7 cellular contexts compared by ENCODE assay signal in the genomic region with DNA sequence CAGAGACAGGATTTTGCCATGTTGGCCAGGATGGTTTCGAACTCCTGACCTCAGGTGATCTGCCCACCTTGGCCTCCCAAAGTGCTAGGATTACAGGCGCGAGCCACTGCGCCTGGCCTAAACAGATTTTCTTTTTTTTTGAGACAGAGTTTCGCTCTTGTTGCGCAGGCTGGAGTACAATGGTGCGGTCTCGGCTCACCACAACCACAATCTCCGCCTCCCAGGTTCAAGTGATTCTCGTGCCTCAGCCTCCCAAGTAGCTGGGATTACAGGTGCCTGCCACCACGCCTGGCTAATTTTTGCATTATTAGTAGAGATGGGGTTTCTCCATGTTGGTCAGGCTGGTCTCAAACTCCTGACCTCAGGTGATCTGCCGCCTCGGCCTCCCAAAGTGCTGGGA. TPM values are rescaled to one million over a fixed set of nuclear protein-coding genes. Genes with fewer than 3 reads are reported as not detected.
DNase-seq lines count a peak whose midpoint lies in the region; ATAC-seq, FAIRE-seq and TF ChIP-seq lines count a peak whose summit lies in the region.
"Not testable (repeated sequence)": the region's sequence is repeated elsewhere in the genome, so short reads cannot be mapped to it uniquely, and the experiment has no call there.

No MANE protein-coding gene starts in this region.

- H3K36me3 Mint-ChIP-seq in activated CD4-positive, alpha-beta memory T cell treated with anti-CD3 and anti-CD28 coated beads for 36 hours; activated T-helper 17 cell treated with anti-CD3 and anti-CD28 coated beads, Interleukin-2, amount 50 U/mL, for 72 hours (ENCODE audit: low read depth): not testable (repeated sequence)

- not testable (repeated sequence) for TF ChIP-seq EP300 in GM12878 (IDR thresholded peaks at IDR 0.05; ENCODE audit: borderline replicate concordance in 1 of 2, control insufficient read depth in 1 of 2, low read depth in 2 of 2, low read length in 2 of 2)

- SMC1A ChIA-PET in GM12878 (lab: Charles Lee; ENCODE audit: uncharacterized antibody, unreplicated experiment): interaction anchor here (1.0 to 2.7 kb wide), 7 partner anchors 12 to 59 kb away, joined by 3 to 20 read pairs (median 5); no protein-coding TSS in a partner anchor

- peak overlapping the region; percentile 41; the same call in 1 of the 2 replicates for H3K27ac ChIP-seq in KMS-11
- peak overlapping the region; percentile 64 for H3K27ac ChIP-seq in GM12878 (ENCODE audit: control insufficient read depth, insufficient read depth)

- not testable (repeated sequence) for H3K9ac ChIP-seq in KMS-11; GM12878 (ENCODE audit: control insufficient read depth, insufficient read depth, low read length)

- DNase-seq in activated CD4-positive, alpha-beta memory T cell treated with anti-CD3 and anti-CD28 coated beads for 36 hours: peak; percentile 44
- not testable (repeated sequence) for DNase-seq in GM12878 (ENCODE audit: low read depth, low spot score)
- DNase-seq in stimulated activated naive CD4-positive, alpha-beta T cell treated with Interleukin-2 at 50 U/mL for 16 hours (lab: John Stamatoyannopoulos, UW): peak; percentile 3

- RAD21 ChIA-PET in GM12878 (lab: Charles Lee; ENCODE audit: unreplicated experiment): interaction anchor here (0.8 to 1.7 kb wide), 10 partner anchors 21 to 211 kb away, joined by 3 to 17 read pairs (median 4); no protein-coding TSS in a partner anchor

- not testable (repeated sequence) for TF ChIP-seq CTCF in KMS-11 (conservative IDR thresholded peaks at IDR 0.05; ENCODE audit: low read depth, low read length); GM12878 (IDR thresholded peaks at IDR 0.05 in 2 of 3, conservative IDR thresholded peaks at IDR 0.05 in 1 of 3; ENCODE audit: control insufficient read depth in 2 of 3, extremely low read depth in 1 of 3, insufficient read depth in 1 of 3, low read depth in 3 of 3, low read length in 3 of 3)

- not testable (repeated sequence) for TF ChIP-seq RAD21 in GM12878 (IDR thresholded peaks at IDR 0.05; ENCODE audit: insufficient read depth, low read depth, low read length)

- POLR2A ChIA-PET in activated CD4-positive, alpha-beta memory T cell treated with anti-CD3 and anti-CD28 coated beads for 36 hours (lab: Charles Lee): interaction anchor here (1.4 kb wide), 1 partner anchor 30 kb away, joined by 3 read pairs; no protein-coding TSS in a partner anchor
- POLR2A ChIA-PET in GM12878 (lab: Charles Lee): interaction anchor here (1.0 to 1.9 kb wide), 4 partner anchors 21 to 60 kb away, joined by 3 to 5 read pairs (median 4); no protein-coding TSS in a partner anchor

- in situ Hi-C loops in GM12878 (cut with MboI): not testable (repeated sequence)

- ATAC-seq in GM18498 (IDR thresholded peaks at IDR 0.05; ENCODE audit: unreplicated experiment) (peak; percentile 9), HG02610 (IDR thresholded peaks at IDR 0.05; ENCODE audit: unreplicated experiment) (peak; percentile 2), GM12878 (peak; percentile 76)
- ATAC-seq in activated T-helper 17 cell treated with anti-CD3 and anti-CD28 coated beads, Interleukin-2, amount 50 U/mL, for 72 hours (replicated peaks): peak; percentile 42

- not testable (repeated sequence) for H3K9me3 Mint-ChIP-seq in activated CD4-positive, alpha-beta memory T cell treated with anti-CD3 and anti-CD28 coated beads for 36 hours; activated T-helper 17 cell treated with anti-CD3 and anti-CD28 coated beads, Interleukin-2, amount 50 U/mL, for 72 hours

- intact Hi-C loops in activated CD4-positive, alpha-beta memory T cell treated with anti-CD3 and anti-CD28 coated beads for 36 hours (cut with micrococcal nuclease): loop anchor here (1.0 to 5.0 kb wide), 8 partner anchors 24 to 406 kb away; partner anchors contain the start of genes C4orf46 and FNIP2
- intact Hi-C loops in GM12878 (cut with micrococcal nuclease; ENCODE audit: unreplicated experiment): loop anchor here (1.0 kb wide), 2 partner anchors 26 to 59 kb away; no protein-coding TSS in a partner anchor

- TF ChIP-seq POLR2A in GM12878 (IDR thresholded peaks at IDR 0.05; ENCODE audit: low read depth, low read length): not testable (repeated sequence)

- not testable (repeated sequence) for H3K79me2 ChIP-seq in KMS-11 (ENCODE audit: insufficient read depth, low read depth); GM12878 (ENCODE audit: control insufficient read depth, insufficient read depth, low read length)

- H3K4me3 Mint-ChIP-seq in activated CD4-positive, alpha-beta memory T cell treated with anti-CD3 and anti-CD28 coated beads for 36 hours: not testable (repeated sequence)
- peak overlapping the region; percentile 9 for H3K4me3 Mint-ChIP-seq in activated T-helper 17 cell treated with anti-CD3 and anti-CD28 coated beads, Interleukin-2, amount 50 U/mL, for 72 hours

- H3K4me1 Mint-ChIP-seq in activated CD4-positive, alpha-beta memory T cell treated with anti-CD3 and anti-CD28 coated beads for 36 hours (ENCODE audit: low read depth): peaks cover 22% of the 10 kb centered on the region
- H3K4me1 Mint-ChIP-seq in activated T-helper 17 cell treated with anti-CD3 and anti-CD28 coated beads, Interleukin-2, amount 50 U/mL, for 72 hours: not testable (repeated sequence)

- peaks cover 29% of the 10 kb centered on the region for H3K4me1 ChIP-seq in KMS-11 (ENCODE audit: low read depth, poor library complexity, severe bottlenecking)
- H3K4me1 ChIP-seq in GM12878 (ENCODE audit: control insufficient read depth, insufficient read depth, low read length): peaks cover 23% of the 10 kb centered on the region

- BruUV-seq in GM12878 (replicated peaks; lab: Mats Ljungman, UMichigan): not testable (repeated sequence)

- H4K20me1 ChIP-seq in KMS-11 (ENCODE audit: insufficient read depth); GM12878 (ENCODE audit: control insufficient read depth, insufficient read depth): not testable (repeated sequence)

- H2AFZ ChIP-seq in KMS-11 (ENCODE audit: low read depth); GM12878 (ENCODE audit: control insufficient read depth, low read depth, low read length): not testable (repeated sequence)

- whole genome bisulfite sequencing in GM12878 (ENCODE audit: insufficient coverage, insufficient replicate concordance, low lambda C conversion rate, missing lambda C conversion rate): 91% methylated on average over 13 of the region's 13 CpGs

- H3K27me3 ChIP-seq in KMS-11 (ENCODE audit: insufficient read depth, low read depth); GM12878 (replicated peaks in 1 of 2; ENCODE audit: control insufficient read depth in 2 of 2, insufficient read depth in 2 of 2, low read length in 1 of 2): not testable (repeated sequence)

- H3K36me3 ChIP-seq in KMS-11 (ENCODE audit: insufficient read depth); GM12878 (ENCODE audit: control insufficient read depth in 2 of 2, insufficient read depth in 2 of 2, low read length in 1 of 2): not testable (repeated sequence)

- H3K4me3 ChIP-seq in KMS-11 (IDR thresholded peaks at IDR 0.05; ENCODE audit: insufficient read depth, low read depth, low read length); GM12878: not testable (repeated sequence)

- not testable (repeated sequence) for FAIRE-seq in GM12878 (lab: Jason Lieb, UNC)

- H3K27ac Mint-ChIP-seq in activated CD4-positive, alpha-beta memory T cell treated with anti-CD3 and anti-CD28 coated beads for 36 hours; activated T-helper 17 cell treated with anti-CD3 and anti-CD28 coated beads, Interleukin-2, amount 50 U/mL, for 72 hours: not testable (repeated sequence)

- peak overlapping the region; percentile 43 for H3K4me2 ChIP-seq in KMS-11
- peak overlapping the region; percentile 21; the same call in 1 of the 2 replicates for H3K4me2 ChIP-seq in GM12878 (ENCODE audit: control insufficient read depth, insufficient read depth)

- not testable (repeated sequence) for H3K27me3 Mint-ChIP-seq in activated CD4-positive, alpha-beta memory T cell treated with anti-CD3 and anti-CD28 coated beads for 36 hours; activated T-helper 17 cell treated with anti-CD3 and anti-CD28 coated beads, Interleukin-2, amount 50 U/mL, for 72 hours

- CTCF ChIA-PET in activated CD4-positive, alpha-beta memory T cell treated with anti-CD3 and anti-CD28 coated beads for 36 hours (lab: Charles Lee): interaction anchor here (1.3 kb wide), 1 partner anchor 31 kb away, joined by 5 read pairs; no protein-coding TSS in a partner anchor
- CTCF ChIA-PET in GM12878 (lab: Yijun Ruan, JAX): interaction anchor here (0.6 to 2.2 kb wide), 7 partner anchors 16 to 410 kb away, joined by 3 to 5 read pairs (median 3); no protein-coding TSS in a partner anchor

- H3K9me3 ChIP-seq in GM12878 (replicated peaks; ENCODE audit: control insufficient read depth, insufficient read depth, low read length): not testable (repeated sequence)

TF ChIP-seq in GM12878, 131 proteins besides CTCF, POLR2A, EP300 and RAD21 (continues in another document):
- TF ChIP-seq SMARCA5 (IDR thresholded peaks at IDR 0.05) (0 out of 2 replicates have a peak, but pooled peaks have one; percentile 58), DPF2 (IDR thresholded peaks at IDR 0.05) (peak; percentile 48; the same call in 1 of the 2 replicates), TCF12 (IDR thresholded peaks at IDR 0.05; ENCODE audit: low read depth, low read length) (0 out of 2 replicates have a peak, but pooled peaks have one; percentile 28)

RNA-seq across cellular contexts. Expression of gene RAPGEF2, which starts 25.9 kb away (rescaled TPM):
- total RNA-seq in activated CD4-positive, alpha-beta memory T cell treated with anti-CD3 and anti-CD28 coated beads for 36 hours: 10 to 100 TPM; 18.6 to 22.0 TPM
- 10 to 100 TPM; 22.8 to 25.1 TPM for total RNA-seq in activated T-helper 17 cell treated with anti-CD3 and anti-CD28 coated beads, Interleukin-2, amount 50 U/mL, for 72 hours
- 63.3 and 67.6 TPM in 2 replicates for total RNA-seq in GM12878 (2013; cell fraction: nucleolus; rRNA removed)
- total RNA-seq in GM12878 (2014; rRNA removed) (3.7 and 5.6 TPM in 2 replicates), GM12878 (2014; rRNA removed; fragmentation: Illumina TruSeq; extraction: Trizol) (3.9 and 4.3 TPM in 2 replicates), GM12878 (2021) (2.6 TPM in 2 replicates)
- polyA plus RNA-seq in GM12878 (2011; ENCODE audit: low read depth): 18.5 TPM
- polyA plus RNA-seq in GM12878 (2011; rRNA removed) (23.7 and 24.0 TPM in 2 replicates), GM12878 (2014; fragmentation: Illumina TruSeq; extraction: Trizol) (3.9 and 4.0 TPM in 2 replicates), GM12878 (2014; fragmentation: Nextera tagmentation; extraction: Ambion mirVana) (under 1 TPM; 0.31 to 0.44 TPM), GM12878 (2014; rRNA removed) (2.0 and 3.2 TPM in 2 replicates), GM12878 (2016; fragmentation: Nextera tagmentation; extraction: Ambion mirVana) (under 1 TPM; 0.54 to 0.67 TPM)
- 14.8 and 17.0 TPM in 2 replicates for polyA plus RNA-seq in GM12878 (2011; cell fraction: cytosol; rRNA removed)
- polyA plus RNA-seq in GM12878 (2011; cell fraction: nucleus; rRNA removed): 22.8 and 28.1 TPM in 2 replicates
- 21.3 and 22.6 TPM in 2 replicates for polyA plus RNA-seq in GM12878 (2012)
- 51.5 and 62.2 TPM in 2 replicates for polyA minus RNA-seq in GM12878 (2011; rRNA and poly(A)+ RNA removed)
- 9.5 and 12.0 TPM in 2 replicates for polyA minus RNA-seq in GM12878 (2011; cell fraction: cytosol; rRNA and poly(A)+ RNA removed)
- 30.8 and 41.6 TPM in 2 replicates for polyA minus RNA-seq in GM12878 (2011; cell fraction: nucleus; rRNA and poly(A)+ RNA removed)

Comparison
In these comparisons a context has a peak if more than half of its experiments do, and no peak if none do; other contexts are left out.
1. ATAC-seq: peak in every context shown above with its lines; median percentile 76 in GM12878; 42 in activated T-helper 17 cell treated with anti-CD3 and anti-CD28 coated beads, Interleukin-2, amount 50 U/mL, for 72 hours; 9 in GM18498; 2 in HG02610.